ENCODE assay signal across 29 cellular contexts in the genomic region with DNA sequence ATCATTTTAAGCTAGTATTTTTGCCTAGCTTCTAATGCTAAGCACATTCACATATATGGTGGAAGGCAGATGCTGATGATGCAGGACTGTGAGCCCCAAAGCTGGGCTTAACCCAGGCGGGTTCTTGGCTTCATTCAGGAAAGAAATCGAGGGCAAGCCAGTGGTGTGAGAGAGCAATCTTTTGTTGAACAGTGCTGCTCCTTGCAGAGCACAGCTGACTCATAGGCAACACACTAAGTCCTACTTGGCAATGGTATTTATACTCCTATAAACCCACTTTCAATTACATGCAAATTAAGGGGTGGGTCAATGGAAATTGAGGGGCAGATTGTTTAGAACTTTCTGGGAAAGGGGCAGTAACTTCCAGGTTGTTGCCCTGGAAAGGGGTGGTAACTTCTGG. TPM values are rescaled to one million over a fixed set of nuclear protein-coding genes. Genes with fewer than 3 reads are reported as not detected.
DNase-seq lines count a peak whose midpoint lies in the region; ATAC-seq and TF ChIP-seq lines count a peak whose summit lies in the region.
"Had no signal": no experiment of that assay in that cellular context is flagged by ENCODE, and none has a peak within 500 bp of the region (broad histone marks: within the 10 kb centered on the region; RNA-seq: fewer than 3 reads in every experiment).

No MANE protein-coding gene starts in this region.

- in situ Hi-C loops in GM23248 (cut with MboI), result no loop called here

- H3K27me3 ChIP-seq in GM23248 (replicated peaks; ENCODE audit: insufficient read depth) (no peaks in the 10 kb centered on the region), SJCRH30 (no peaks in the 10 kb centered on the region)

- no peak for ATAC-seq in HG03571 (IDR thresholded peaks at IDR 0.05; ENCODE audit: unreplicated experiment)
- ATAC-seq in HG02840 (IDR thresholded peaks at IDR 0.05; ENCODE audit: low FRiP score, unreplicated experiment), result no peak
- ATAC-seq in HG02763 (IDR thresholded peaks at IDR 0.05; ENCODE audit: unreplicated experiment), result no peak
- ATAC-seq: CD8-positive, alpha-beta T cell; GM12878; GM23338 had no signal

- H3K79me2 ChIP-seq in GM23248 (ENCODE audit: insufficient read depth), result no peaks in the 10 kb centered on the region

- TF ChIP-seq CTCF in HEK293 (tag by site-specific recombination; IDR thresholded peaks at IDR 0.05) (no peak), foreskin fibroblast (IDR thresholded peaks at IDR 0.05; ENCODE audit: low read depth, low read length) (no peak)

- 39 to 40% methylated on average over 2 of the region's 2 CpGs for WGBS in GM23248 (ENCODE audit: low coverage in 1 of 2, low lambda C conversion rate in 2 of 2, missing lambda C conversion rate in 2 of 2), 2 experiments

- H3F3A ChIP-seq in GM23248 (ENCODE audit: insufficient read depth), result peaks cover 19% of the 10 kb centered on the region

- POLR2A ChIA-PET in HEK293 (lab: Yijun Ruan, JAX), result no interaction called here

- H3K4me1 ChIP-seq in GM23248 (ENCODE audit: insufficient read depth) (peaks cover 18% of the 10 kb centered on the region), HEK293 (ENCODE audit: control insufficient read depth, insufficient read depth, low read length) (no peaks in the 10 kb centered on the region), SJCRH30 (no peaks in the 10 kb centered on the region)

- H3K9ac ChIP-seq in GM23248, result no peak overlapping the region

- H3K4me3 ChIP-seq in GM23248 (no peak overlapping the region), HEK293 (ENCODE audit: low read depth, low read length) (no peak overlapping the region), foreskin fibroblast (ENCODE audit: low read depth in 1 of 2, low read length in 2 of 2) (no peak overlapping the region), SJCRH30 (no peak overlapping the region)
- H3K4me3 ChIP-seq: GM12878, GM23338, PC-9, SK-N-MC had no signal

- no peaks in the 10 kb centered on the region for H3K9me2 ChIP-seq in GM23248 (ENCODE audit: insufficient read depth)

- no peaks in the 10 kb centered on the region for H4K20me1 ChIP-seq in GM23248 (ENCODE audit: insufficient read depth)

- H3K9me3 ChIP-seq in GM23248 (ENCODE audit: low read depth), result no peaks in the 10 kb centered on the region
- no peaks in the 10 kb centered on the region for H3K9me3 ChIP-seq in HEK293 (ENCODE audit: control insufficient read depth, insufficient read depth, low read depth, low read length)
- H3K9me3 ChIP-seq in SJCRH30 (replicated peaks), result no peaks in the 10 kb centered on the region

- no peak overlapping the region for H3K4me2 ChIP-seq in GM23248 (ENCODE audit: unreplicated experiment)
- H3K4me2 ChIP-seq: GM23338, PC-9 had no signal

- CTCF ChIA-PET in HEK293 (lab: Yijun Ruan, JAX), result no interaction called here

- H3K36me3 ChIP-seq in GM23248 (ENCODE audit: low read depth) (no peaks in the 10 kb centered on the region), HEK293 (ENCODE audit: control insufficient read depth in 2 of 2, insufficient read depth in 1 of 2, low read length in 2 of 2) (no peaks in the 10 kb centered on the region), SJCRH30 (no peaks in the 10 kb centered on the region)

- H2AFZ ChIP-seq in GM23248, result no peak overlapping the region
- H2AFZ ChIP-seq: GM23338, PC-9 had no signal

- DNase-seq in GM23248, result peak; percentile 32
- peak; percentile 9 to 30 for DNase-seq in foreskin fibroblast
- DNase-seq in SJCRH30, result no peak
- DNase-seq: C1 segment of cervical spinal cord; CD8-positive, alpha-beta T cell; DMS 273 treated with DMSO at 0.1 percent for 48 hours; DMS79; EL; GDM1; H9; HFFc6; NCI-H2029; NCI-H446 treated with DMSO at 0.1 percent for 48 hours; NCI-H526; NCI-H82; NK-92 treated with Interleukin-12 subunit alpha and Interleukin-12 subunit beta, amount 100 ng/mL, for 24 hours; PC-9; RPMI8226; SHP77 treated with DMSO at 0.1 percent for 48 hours had no signal

- H3K27ac ChIP-seq in GM23248 (no peak overlapping the region), HEK293 (ENCODE audit: extremely low read depth, low read depth, low read length) (no peak overlapping the region), cingulate gyrus (ENCODE audit: low read depth, low read length) (peak overlapping the region; percentile 2), SJCRH30 (no peak overlapping the region)
- H3K27ac ChIP-seq: HL-60, PC-9, SK-N-MC had no signal

TF ChIP-seq in HEK293, 187 proteins besides CTCF, POLR2A, EP300 and RAD21:
- 0 out of 2 replicates have a peak, but pooled peaks have one; percentile 22 for TF ChIP-seq TRIM28 (IDR thresholded peaks at IDR 0.05; ENCODE audit: borderline replicate concordance, low read length)
- no peak for TF ChIP-seq GFI1B (tag by site-specific recombination; IDR thresholded peaks at IDR 0.05)
TF ChIP-seq in HEK293: peak in this region for 1.

RNA-seq across cellular contexts. Expression of a gene that starts 42.0 kb away (rescaled TPM):
- total RNA-seq in GM23248 (2014; rRNA removed; shearing (Covaris generic)), result 10.6 and 14.4 TPM in 2 replicates
- polyA plus RNA-seq in GM23248 (2016; fragmentation: Nextera tagmentation; extraction: Ambion mirVana), result 26.5 and 27.5 TPM in 2 replicates
- 60.9 and 65.2 TPM in 2 replicates for total RNA-seq in SJCRH30 (2014; rRNA removed; shearing (Covaris generic))
- total RNA-seq: A673, PC-9 had no signal

Comparison
In these comparisons a context has a peak if more than half of its experiments do, and no peak if none do; other contexts are left out.
1. DNase-seq: peak in GM23248 (single experiment) and foreskin fibroblast (2 of 2); none in SJCRH30 (0 of 2).